ENCODE assay signal across 1 cellular context in genomic region chr9:128190516-128191405, GRCh38.
TF ChIP-seq lines count a peak whose summit lies in the region.

No MANE protein-coding gene starts in this region.

TF ChIP-seq in HepG2, 621 proteins besides CTCF, POLR2A, EP300 and RAD21 (continued from another document):
- 0 out of 2 replicates have a peak, but pooled peaks have one; percentile 10 for TF ChIP-seq ZSCAN25 (CRISPR knock-in tag; IDR thresholded peaks at IDR 0.05)
- 0 out of 2 replicates have a peak, but pooled peaks have one; percentile 11 for TF ChIP-seq ZNF670 (CRISPR knock-in tag; IDR thresholded peaks at IDR 0.05; ENCODE audit: borderline replicate concordance)
- TF ChIP-seq PCBP1 (IDR thresholded peaks at IDR 0.05; ENCODE audit: borderline replicate concordance, low read depth, low read length) = no peak
- 0 out of 2 replicates have a peak, but pooled peaks have one; percentile 5 for TF ChIP-seq TSC22D2 (CRISPR knock-in tag; IDR thresholded peaks at IDR 0.05; ENCODE audit: borderline replicate concordance)
- TF ChIP-seq TOE1 (CRISPR knock-in tag; IDR thresholded peaks at IDR 0.05) = no peak
- TF ChIP-seq ZNF292 (CRISPR knock-in tag; IDR thresholded peaks at IDR 0.05; ENCODE audit: borderline replicate concordance, low read depth) = 0 out of 2 replicates have a peak, but pooled peaks have one; percentile 20
- TF ChIP-seq ZBTB2 (CRISPR knock-in tag; IDR thresholded peaks at IDR 0.05; ENCODE audit: low read depth) = 0 out of 2 replicates have a peak, but pooled peaks have one; percentile 6
- peak; percentile 2 for TF ChIP-seq SRSF1 (optimal IDR thresholded peaks at IDR 0.05; ENCODE audit: low read depth, low read length)
- TF ChIP-seq ZNF180 (CRISPR knock-in tag; IDR thresholded peaks at IDR 0.05; ENCODE audit: borderline replicate concordance, low read depth) = 0 out of 2 replicates have a peak, but pooled peaks have one; percentile 29
- 0 out of 2 replicates have a peak, but pooled peaks have one; percentile 19 for TF ChIP-seq RXRA (CRISPR knock-in tag; IDR thresholded peaks at IDR 0.05)
